11 cellular contexts compared by ENCODE assay signal in the genomic region with DNA sequence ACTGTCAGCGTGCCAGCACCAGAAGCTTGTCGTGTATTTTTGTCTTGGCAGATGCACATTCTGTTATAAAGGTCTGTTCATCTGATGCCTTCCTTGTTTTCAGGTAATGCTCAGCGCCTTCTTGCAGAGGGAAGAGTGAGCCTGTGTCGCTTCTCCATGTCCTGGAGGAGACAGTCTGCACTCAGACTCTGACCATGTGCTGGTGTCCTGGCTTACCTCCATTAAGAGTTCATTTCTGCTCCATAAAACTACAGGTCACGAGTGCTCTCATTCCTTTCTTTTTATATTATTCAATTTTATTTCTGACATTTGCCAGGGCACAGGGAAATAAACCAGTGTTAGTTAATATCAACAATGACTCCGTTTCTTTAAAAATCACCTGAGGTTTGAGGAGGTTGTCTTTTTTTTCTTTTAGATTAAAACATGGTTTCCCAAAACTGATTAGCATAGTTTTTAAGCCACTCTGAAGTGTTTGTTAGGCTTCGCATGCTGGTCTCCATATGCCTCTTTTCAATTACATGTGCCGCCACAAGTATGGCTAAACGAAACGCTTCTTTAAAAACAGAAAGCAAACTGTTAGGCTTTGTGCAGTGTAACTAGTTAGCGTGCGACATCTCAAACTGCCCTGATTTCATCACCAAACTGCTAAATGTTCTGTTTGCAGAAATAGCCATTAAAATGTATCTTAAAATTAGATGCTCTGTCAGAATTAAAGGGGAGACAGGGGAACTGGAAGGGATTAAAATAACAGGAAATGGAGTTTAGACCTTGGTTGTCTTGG.
A peak's percentile ranks its signal among the peaks of the same experiment; 100 is the strongest.
DNase-seq lines count a peak whose midpoint lies in the region; TF ChIP-seq lines count a peak whose summit lies in the region.
"Had no signal": no experiment of that assay in that cellular context is flagged by ENCODE, and none has a peak within 500 bp of the region (broad histone marks: within the 10 kb centered on the region; RNA-seq: fewer than 3 reads in every experiment).

No MANE protein-coding gene starts in this region.

- H3K36me3 Mint-ChIP-seq in HFFc6 (ENCODE audit: low read depth), result no peaks in the 10 kb centered on the region
- H3K36me3 Mint-ChIP-seq in activated T-helper 1 cell treated with anti-CD3 and anti-CD28 coated beads, Interleukin-12 subunit alpha, Interleukin-12 subunit beta, Interleukin-2, Interleukin-4 antibody, amounts not matched to agents 30 ng/mL and 10 ng/mL and 1 ng/mL, durations not matched to agents 14 hours and 24 hours and 36 hours (ENCODE audit: low read depth), result no peaks in the 10 kb centered on the region
- H3K36me3 Mint-ChIP-seq: CD8-positive, alpha-beta T cell; natural killer cell treated with Interleukin-12 subunit alpha and Interleukin-12 subunit beta and Interleukin-15 and Interleukin-18, amount 100 ng/mL, for 72 hours had no signal

- no peak overlapping the region for H3K9ac ChIP-seq in adipocyte (ENCODE audit: low read length)

- in situ Hi-C loops in transverse colon (cut with MboI; ENCODE audit: low pct_ligation_motif_present in 1 of 4, low pct_unique_long_range_greater_than_20kb in 1 of 4, low sequenced_read_pairs in 3 of 4), result no loop called here

- TF ChIP-seq CTCF in HFFc6 (IDR thresholded peaks at IDR 0.05), result no peak
- no peak for TF ChIP-seq CTCF in transverse colon (IDR thresholded peaks at IDR 0.05)

- H3K36me3 ChIP-seq in adipocyte (ENCODE audit: control insufficient read depth, insufficient read depth, low read length, severe bottlenecking) (no peaks in the 10 kb centered on the region), transverse colon (no peaks in the 10 kb centered on the region)

- no peaks in the 10 kb centered on the region for H3K9me3 ChIP-seq in adipocyte (ENCODE audit: control insufficient read depth, low read length)
- H3K9me3 ChIP-seq in transverse colon, result no peaks in the 10 kb centered on the region

- no peaks in the 10 kb centered on the region; the same call in 1 of the 2 replicates for H3K27me3 Mint-ChIP-seq in HFFc6 (ENCODE audit: insufficient read depth)
- peaks cover 2% of the 10 kb centered on the region for H3K27me3 Mint-ChIP-seq in activated T-helper 1 cell treated with anti-CD3 and anti-CD28 coated beads, Interleukin-12 subunit alpha, Interleukin-12 subunit beta, Interleukin-2, Interleukin-4 antibody, amounts not matched to agents 30 ng/mL and 10 ng/mL and 1 ng/mL, durations not matched to agents 14 hours and 24 hours and 36 hours (ENCODE audit: insufficient read depth)
- H3K27me3 Mint-ChIP-seq: natural killer cell treated with Interleukin-12 subunit alpha and Interleukin-12 subunit beta and Interleukin-15 and Interleukin-18, amount 100 ng/mL, for 72 hours had no signal

- no peak overlapping the region for H3K27ac Mint-ChIP-seq in HFFc6
- no peak overlapping the region for H3K27ac Mint-ChIP-seq in activated T-helper 1 cell treated with anti-CD3 and anti-CD28 coated beads, Interleukin-12 subunit alpha, Interleukin-12 subunit beta, Interleukin-2, Interleukin-4 antibody, amounts not matched to agents 30 ng/mL and 10 ng/mL and 1 ng/mL, durations not matched to agents 14 hours and 24 hours and 36 hours
- H3K27ac Mint-ChIP-seq: CD8-positive, alpha-beta T cell; natural killer cell treated with Interleukin-12 subunit alpha and Interleukin-12 subunit beta and Interleukin-15 and Interleukin-18, amount 100 ng/mL, for 72 hours had no signal

- 62% methylated on average over 5 to 12 of the region's 12 CpGs for WGBS in transverse colon (ENCODE audit: low coverage in 1 of 2), 2 donors

- no peak for TF ChIP-seq EP300 in transverse colon (IDR thresholded peaks at IDR 0.05; ENCODE audit: low read depth)

- TF ChIP-seq POLR2A in transverse colon (IDR thresholded peaks at IDR 0.05), result no peak

- H3K27ac ChIP-seq in transverse colon, result peak overlapping the region; percentile 31 to 74 (median 66)

- intact Hi-C loops in transverse colon (cut with DNase I; ENCODE audit: low total_unique reads), result no loop called here
- intact Hi-C loops in activated T-helper 1 cell treated with anti-CD3 and anti-CD28 coated beads, Interleukin-12 subunit alpha, Interleukin-12 subunit beta, Interleukin-2, Interleukin-4 antibody, amounts not matched to agents 30 ng/mL and 10 ng/mL and 1 ng/mL, durations not matched to agents 14 hours and 24 hours and 36 hours (cut with micrococcal nuclease), result no loop called here

- H3K27me3 ChIP-seq in adipocyte (replicated peaks; ENCODE audit: control insufficient read depth, insufficient read depth, low read length) (no peaks in the 10 kb centered on the region), transverse colon (no peaks in the 10 kb centered on the region)

- H3K4me3 ChIP-seq in adipocyte (ENCODE audit: low read length), result peak overlapping the region; percentile 39
- H3K4me3 ChIP-seq in transverse colon, result no peak overlapping the region

- H3K4me3 Mint-ChIP-seq in HFFc6, result peak overlapping the region; percentile 73
- H3K4me3 Mint-ChIP-seq in activated T-helper 1 cell treated with anti-CD3 and anti-CD28 coated beads, Interleukin-12 subunit alpha, Interleukin-12 subunit beta, Interleukin-2, Interleukin-4 antibody, amounts not matched to agents 30 ng/mL and 10 ng/mL and 1 ng/mL, durations not matched to agents 14 hours and 24 hours and 36 hours, result no peak overlapping the region
- H3K4me3 Mint-ChIP-seq: CD8-positive, alpha-beta T cell; natural killer cell treated with Interleukin-12 subunit alpha and Interleukin-12 subunit beta and Interleukin-15 and Interleukin-18, amount 100 ng/mL, for 72 hours had no signal

- no peaks in the 10 kb centered on the region for H3K9me3 Mint-ChIP-seq in HFFc6
- no peaks in the 10 kb centered on the region for H3K9me3 Mint-ChIP-seq in activated T-helper 1 cell treated with anti-CD3 and anti-CD28 coated beads, Interleukin-12 subunit alpha, Interleukin-12 subunit beta, Interleukin-2, Interleukin-4 antibody, amounts not matched to agents 30 ng/mL and 10 ng/mL and 1 ng/mL, durations not matched to agents 14 hours and 24 hours and 36 hours
- H3K9me3 Mint-ChIP-seq: CD8-positive, alpha-beta T cell; natural killer cell treated with Interleukin-12 subunit alpha and Interleukin-12 subunit beta and Interleukin-15 and Interleukin-18, amount 100 ng/mL, for 72 hours had no signal

- H3K4me1 ChIP-seq in adipocyte (ENCODE audit: control insufficient read depth, insufficient read depth, low read length) (peaks cover 19% of the 10 kb centered on the region), transverse colon (peaks cover 0 to 21% (median 6%) of the 10 kb centered on the region in 4 donors)

- peaks cover 21% of the 10 kb centered on the region; the same call in 1 of the 2 replicates for H3K4me1 Mint-ChIP-seq in HFFc6 (ENCODE audit: low read depth)
- no peaks in the 10 kb centered on the region for H3K4me1 Mint-ChIP-seq in activated T-helper 1 cell treated with anti-CD3 and anti-CD28 coated beads, Interleukin-12 subunit alpha, Interleukin-12 subunit beta, Interleukin-2, Interleukin-4 antibody, amounts not matched to agents 30 ng/mL and 10 ng/mL and 1 ng/mL, durations not matched to agents 14 hours and 24 hours and 36 hours (ENCODE audit: low read depth)

- no peak for DNase-seq in HFFc6
- DNase-seq in adipocyte (ENCODE audit: low read depth), result peak; percentile 41
- peak; percentile 11 for DNase-seq in left kidney (ENCODE audit: low read depth, low spot score)
- DNase-seq in transverse colon, result no peak
- no peak for DNase-seq in NCI-H510A (lab: John Stamatoyannopoulos, UW)
- no peak for DNase-seq in activated T-helper 1 cell treated with anti-CD3 and anti-CD28 coated beads, Interleukin-12 subunit alpha, Interleukin-12 subunit beta, Interleukin-2, Interleukin-4 antibody, amounts not matched to agents 30 ng/mL and 10 ng/mL and 1 ng/mL, durations not matched to agents 14 hours and 24 hours and 36 hours (ENCODE audit: low spot score)
- DNase-seq in NCI-H146 treated with DMSO at 0.1 percent for 48 hours (lab: John Stamatoyannopoulos, UW; ENCODE audit: unreplicated experiment), result no peak
- DNase-seq: activated CD4-positive, alpha-beta T cell treated with anti-CD3 and anti-CD28 coated beads for 48 hours; CD8-positive, alpha-beta T cell; NCI-H1417 treated with DMSO at 0.1 percent for 48 hours had no signal

Comparison
In these comparisons a context has a peak if more than half of its experiments do, and no peak if none do; other contexts are left out.
1. DNase-seq: peak in adipocyte (single experiment) and left kidney (single experiment); none in HFFc6 (single experiment), transverse colon (single experiment), NCI-H510A (single experiment), activated T-helper 1 cell treated with anti-CD3 and anti-CD28 coated beads, Interleukin-12 subunit alpha, Interleukin-12 subunit beta, Interleukin-2, Interleukin-4 antibody, amounts not matched to agents 30 ng/mL and 10 ng/mL and 1 ng/mL, durations not matched to agents 14 hours and 24 hours and 36 hours (single experiment) and NCI-H146 treated with DMSO at 0.1 percent for 48 hours (single experiment).